10 cellular contexts compared by ENCODE assay signal in the genomic region with DNA sequence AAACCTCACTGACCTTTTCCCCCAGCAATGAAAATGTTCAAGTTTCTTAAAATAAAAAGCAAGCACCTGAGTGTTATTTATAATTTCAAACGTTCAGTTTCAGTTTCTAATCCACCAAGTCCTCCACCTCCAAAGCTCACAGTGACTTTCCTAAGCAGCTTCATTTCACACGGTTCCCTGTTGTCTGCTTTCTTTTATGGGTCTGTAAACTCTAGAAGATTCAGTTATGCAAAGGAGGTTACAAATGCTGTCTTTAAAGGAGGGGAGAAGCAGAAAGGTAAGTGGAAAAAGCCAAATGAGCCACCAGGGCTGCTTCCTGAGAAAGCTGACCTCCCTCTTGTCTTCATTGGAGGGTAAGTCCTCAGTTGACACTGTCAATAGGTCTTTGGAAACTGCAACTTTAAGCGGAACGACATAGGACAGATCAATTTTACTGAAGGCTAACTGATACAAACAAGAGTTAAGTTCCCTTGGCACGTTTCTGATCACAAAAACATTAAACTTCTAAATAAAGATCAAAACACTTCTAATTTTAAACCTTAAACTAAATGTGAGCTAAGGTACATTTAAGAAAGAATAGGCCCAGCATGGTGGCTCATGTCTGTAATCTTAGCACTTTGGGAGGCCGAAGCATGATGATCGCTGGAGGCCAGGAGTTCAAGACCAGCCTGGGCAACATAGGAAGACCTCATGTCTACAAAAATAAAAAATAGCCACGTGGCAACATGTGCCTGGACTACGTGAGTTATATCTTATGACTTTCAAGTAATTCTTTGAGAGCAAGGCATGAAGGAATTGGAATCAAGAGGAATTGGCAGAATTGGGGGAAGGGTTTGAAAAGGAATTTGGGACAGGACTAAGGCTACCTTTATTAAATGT.
A peak's percentile ranks its signal among the peaks of the same experiment; 100 is the strongest.
DNase-seq lines count a peak whose midpoint lies in the region; ATAC-seq, FAIRE-seq and TF ChIP-seq lines count a peak whose summit lies in the region.
"Had no signal": no experiment of that assay in that cellular context is flagged by ENCODE, and none has a peak within 500 bp of the region (broad histone marks: within the 10 kb centered on the region; RNA-seq: fewer than 3 reads in every experiment).

No MANE protein-coding gene starts in this region.

- no peak for ATAC-seq in HepG2
- ATAC-seq in right lobe of liver, result no peak
- peak; percentile 95 for ATAC-seq in HG02623 (IDR thresholded peaks at IDR 0.05; ENCODE audit: unreplicated experiment)
- ATAC-seq in HG03558 (IDR thresholded peaks at IDR 0.05; ENCODE audit: extremely low read depth, unreplicated experiment), result peak; percentile 89

- CTCF ChIA-PET in HepG2 (lab: Yijun Ruan, JAX; ENCODE audit: low intra/inter-chr PET ratio, low total read pairs), result no interaction called here
- CTCF ChIA-PET in activated CD4-positive, alpha-beta memory T cell treated with anti-CD3 and anti-CD28 coated beads, Interleukin-2, amount 10 ng/mL, durations not matched to agents 7 days and 5 days (lab: Charles Lee), result no interaction called here

- TF ChIP-seq RAD21 in HepG2 (CRISPR knock-in tag; IDR thresholded peaks at IDR 0.05), result no peak

- H3K4me1 Mint-ChIP-seq in activated CD4-positive, alpha-beta memory T cell treated with anti-CD3 and anti-CD28 coated beads, Interleukin-2, amount 10 ng/mL, durations not matched to agents 7 days and 5 days, result peaks cover 1% of the 10 kb centered on the region

- H3K4me3 Mint-ChIP-seq in activated CD4-positive, alpha-beta memory T cell treated with anti-CD3 and anti-CD28 coated beads, Interleukin-2, amount 10 ng/mL, durations not matched to agents 7 days and 5 days, result no peak overlapping the region

- intact Hi-C loops in HepG2 (cut with micrococcal nuclease; ENCODE audit: unreplicated experiment) (no loop called here), right lobe of liver (cut with DNase I) (no loop called here)

- H3K4me2 ChIP-seq in HepG2 (ENCODE audit: low read depth, low read length), result no peak overlapping the region

- H3K79me2 ChIP-seq in HepG2 (ENCODE audit: insufficient read depth, low read length), result no peaks in the 10 kb centered on the region

- H3K4me3 ChIP-seq in HepG2 (replicated peaks in 1 of 3; ENCODE audit: insufficient read depth in 1 of 3, low read depth in 2 of 3, low read length in 3 of 3) (no peak overlapping the region), right lobe of liver (no peak overlapping the region)

- H4K20me1 ChIP-seq in HepG2 (ENCODE audit: insufficient read depth, low read length), result no peaks in the 10 kb centered on the region

- TF ChIP-seq EP300 in HepG2 (IDR thresholded peaks at IDR 0.05; ENCODE audit: low read depth in 2 of 2, low read length in 2 of 2), result no peak
- TF ChIP-seq EP300 in HepG2 (CRISPR knock-in tag; IDR thresholded peaks at IDR 0.05; ENCODE audit: borderline replicate concordance), result no peak

- no peak for FAIRE-seq in HepG2 (lab: Jason Lieb, UNC)
- no peak for FAIRE-seq in H54 (lab: Jason Lieb, UNC)

- H3K36me3 ChIP-seq in HepG2 (replicated peaks in 1 of 2; ENCODE audit: control insufficient read depth in 1 of 2, insufficient read depth in 2 of 2, low read length in 2 of 2) (no peaks in the 10 kb centered on the region), right lobe of liver (no peaks in the 10 kb centered on the region)

- H3K9ac ChIP-seq in HepG2 (ENCODE audit: insufficient read depth, low read depth, low read length), result no peak overlapping the region

- in situ Hi-C loops in HepG2 (cut with HindIII; ENCODE audit: extremely low pct_ligation_motif_present, low pct_unique_long_range_greater_than_20kb), result no loop called here

- H3K4me1 ChIP-seq in HepG2 (ENCODE audit: insufficient read depth, low read length) (no peaks in the 10 kb centered on the region), right lobe of liver (no peaks in the 10 kb centered on the region)

- no peak overlapping the region for H3K27ac Mint-ChIP-seq in activated CD4-positive, alpha-beta memory T cell treated with anti-CD3 and anti-CD28 coated beads, Interleukin-2, amount 10 ng/mL, durations not matched to agents 7 days and 5 days

- H2AFZ ChIP-seq in HepG2 (ENCODE audit: low read length), result no peak overlapping the region

- H3K9me3 Mint-ChIP-seq in activated CD4-positive, alpha-beta memory T cell treated with anti-CD3 and anti-CD28 coated beads, Interleukin-2, amount 10 ng/mL, durations not matched to agents 7 days and 5 days, result peaks cover 4% of the 10 kb centered on the region

- H3K27ac ChIP-seq in HepG2 (ENCODE audit: extremely low read length, insufficient read depth, low read length), result no peak overlapping the region
- H3K27ac ChIP-seq in right lobe of liver, result no peak overlapping the region

- no peak for DNase-seq in HepG2 (ENCODE audit: low spot score)
- no peak for DNase-seq in right lobe of liver
- no peak for DNase-seq in activated CD4-positive, alpha-beta memory T cell treated with anti-CD3 and anti-CD28 coated beads, Interleukin-2, amount 10 ng/mL, durations not matched to agents 7 days and 5 days
- DNase-seq in NCI-H2227 treated with DMSO at 0.1 percent for 48 hours (lab: John Stamatoyannopoulos, UW), result no peak
- no peak for DNase-seq in NCI-H1694 treated with DMSO at 0.1 percent for 48 hours (lab: John Stamatoyannopoulos, UW)
- no peak for DNase-seq in H54 (ENCODE audit: insufficient read length, low spot score)
- DNase-seq: NCI-H2081; stimulated activated naive CD4-positive, alpha-beta T cell had no signal

- TF ChIP-seq POLR2A in HepG2 (IDR thresholded peaks at IDR 0.05; ENCODE audit: insufficient read depth in 1 of 2, low read depth in 2 of 2, low read length in 2 of 2), result no peak
- no peak for TF ChIP-seq POLR2A in right lobe of liver (IDR thresholded peaks at IDR 0.05)
- no peak for TF ChIP-seq POLR2A in H54 (IDR thresholded peaks at IDR 0.05; ENCODE audit: low read depth, low read length)

- no peaks in the 10 kb centered on the region for H3K27me3 Mint-ChIP-seq in activated CD4-positive, alpha-beta memory T cell treated with anti-CD3 and anti-CD28 coated beads, Interleukin-2, amount 10 ng/mL, durations not matched to agents 7 days and 5 days

- BruUV-seq in HepG2 (replicated peaks; lab: Mats Ljungman, UMichigan), result no TSS peak

- POLR2A ChIA-PET in HepG2 (lab: Yijun Ruan, JAX), result no interaction called here
- POLR2A ChIA-PET in activated CD4-positive, alpha-beta memory T cell treated with anti-CD3 and anti-CD28 coated beads, Interleukin-2, amount 10 ng/mL, durations not matched to agents 7 days and 5 days (lab: Charles Lee), result no interaction called here

- WGBS in HepG2 (ENCODE audit: low lambda C conversion rate), result 21% methylated on average over 9 of the region's 9 CpGs
- 47% methylated on average over 9 of the region's 9 CpGs for WGBS in right lobe of liver (ENCODE audit: insufficient coverage, low coverage, low lambda C conversion rate, missing lambda C conversion rate)

- H3K36me3 Mint-ChIP-seq in activated CD4-positive, alpha-beta memory T cell treated with anti-CD3 and anti-CD28 coated beads, Interleukin-2, amount 10 ng/mL, durations not matched to agents 7 days and 5 days (ENCODE audit: low read depth), result no peaks in the 10 kb centered on the region

- TF ChIP-seq CTCF in HepG2 (CRISPR knock-in tag; IDR thresholded peaks at IDR 0.05) (no peak), right lobe of liver (IDR thresholded peaks at IDR 0.05) (no peak)

- no peaks in the 10 kb centered on the region; the same call in 1 of the 2 replicates for H3K9me3 ChIP-seq in HepG2 (ENCODE audit: low read length)
- H3K9me3 ChIP-seq in right lobe of liver, result no peaks in the 10 kb centered on the region

- H3K27me3 ChIP-seq in HepG2 (ENCODE audit: control insufficient read depth in 1 of 2, insufficient read depth in 2 of 2, low read length in 2 of 2) (0 out of 5 replicates have a peak, but pooled peaks cover 0 to 4% of the 10 kb centered on the region in 2 experiments), right lobe of liver (no peaks in the 10 kb centered on the region)

TF ChIP-seq in HepG2, 621 proteins besides CTCF, POLR2A, EP300 and RAD21:
- TF ChIP-seq ARID2 (CRISPR knock-in tag; IDR thresholded peaks at IDR 0.05; ENCODE audit: borderline replicate concordance) (no peak), ELF1 (CRISPR knock-in tag; IDR thresholded peaks at IDR 0.05) (no peak), AGO2 (optimal IDR thresholded peaks at IDR 0.05; ENCODE audit: low read depth, low read length) (no peak), ZNF335 (CRISPR knock-in tag; IDR thresholded peaks at IDR 0.05) (no peak), DR1 (CRISPR knock-in tag; IDR thresholded peaks at IDR 0.05) (no peak), SIX4 (CRISPR knock-in tag; IDR thresholded peaks at IDR 0.05) (no peak)
- TF ChIP-seq, protein P1, sequence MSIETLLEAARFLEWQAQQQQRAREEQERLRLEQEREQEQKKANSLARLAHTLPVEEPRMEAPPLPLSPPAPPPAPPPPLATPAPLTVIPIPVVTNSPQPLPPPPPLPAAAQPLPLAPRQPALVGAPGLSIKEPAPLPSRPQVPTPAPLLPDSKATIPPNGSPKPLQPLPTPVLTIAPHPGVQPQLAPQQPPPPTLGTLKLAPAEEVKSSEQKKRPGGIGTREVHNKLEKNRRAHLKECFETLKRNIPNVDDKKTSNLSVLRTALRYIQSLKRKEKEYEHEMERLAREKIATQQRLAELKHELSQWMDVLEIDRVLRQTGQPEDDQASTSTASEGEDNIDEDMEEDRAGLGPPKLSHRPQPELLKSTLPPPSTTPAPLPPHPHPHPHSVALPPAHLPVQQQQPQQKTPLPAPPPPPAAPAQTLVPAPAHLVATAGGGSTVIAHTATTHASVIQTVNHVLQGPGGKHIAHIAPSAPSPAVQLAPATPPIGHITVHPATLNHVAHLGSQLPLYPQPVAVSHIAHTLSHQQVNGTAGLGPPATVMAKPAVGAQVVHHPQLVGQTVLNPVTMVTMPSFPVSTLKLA (IDR thresholded peaks at IDR 0.05), result peak; percentile 51; the same call in 1 of the 2 replicates
TF ChIP-seq in HepG2: peak in this region for 1.

Comparison
In these comparisons a context has a peak if more than half of its experiments do, and no peak if none do; other contexts are left out.
1. ATAC-seq: peak in HG02623 (single experiment) and HG03558 (single experiment); none in HepG2 (single experiment) and right lobe of liver (0 of 4).